ENCODE assay signal across 9 cellular contexts in the genomic region with DNA sequence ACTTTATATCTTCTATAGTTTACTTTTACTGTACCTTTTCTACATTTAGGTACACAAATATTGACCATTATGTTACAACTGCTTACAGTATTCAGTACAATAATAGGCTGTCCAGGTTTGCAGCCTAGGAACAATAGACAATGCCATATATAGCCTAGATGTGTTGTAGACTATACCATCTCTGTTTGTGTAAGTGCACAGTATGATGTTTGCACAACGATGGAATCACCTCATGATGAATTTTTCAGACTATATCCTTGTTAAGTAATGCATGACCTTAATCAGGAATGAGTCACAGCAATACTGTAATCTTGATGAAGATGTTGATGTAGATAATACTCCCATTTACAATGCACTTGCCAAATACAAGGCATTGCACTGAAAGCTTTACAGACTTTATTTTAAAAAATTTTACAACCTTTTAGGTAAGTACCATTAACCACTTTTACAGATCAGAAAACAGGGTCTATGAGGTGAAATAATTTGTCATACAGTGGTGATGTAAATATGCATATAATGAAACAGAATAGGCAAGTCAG. TPM values are rescaled to one million over a fixed set of nuclear protein-coding genes. Genes with fewer than 3 reads are reported as not detected.
DNase-seq lines count a peak whose midpoint lies in the region; ATAC-seq and TF ChIP-seq lines count a peak whose summit lies in the region.
"Not testable (repeated sequence)": the region's sequence is repeated elsewhere in the genome, so short reads cannot be mapped to it uniquely, and the experiment has no call there.
"Had no signal": no experiment of that assay in that cellular context is flagged by ENCODE, and none has a peak within 500 bp of the region (broad histone marks: within the 10 kb centered on the region; RNA-seq: fewer than 3 reads in every experiment).

No MANE protein-coding gene starts in this region.

- not testable (repeated sequence) for H3K4me1 ChIP-seq in IMR-90 (ENCODE audit: control insufficient read depth, insufficient read depth, low read length)

- H3K4me1 Mint-ChIP-seq in activated T-helper 17 cell treated with anti-CD3 and anti-CD28 coated beads, Interleukin-2, amount 50 U/mL, for 72 hours: not testable (repeated sequence)

- not testable (repeated sequence) for BruUV-seq in IMR-90 (replicated peaks; lab: Mats Ljungman, UMichigan)

- H3K9ac ChIP-seq in IMR-90 (ENCODE audit: low read depth, low read length): not testable (repeated sequence)

- not testable (repeated sequence) for H2BK5ac ChIP-seq in IMR-90 (ENCODE audit: low read depth, low read length, poor library complexity, severe bottlenecking)

- not testable (repeated sequence) for H3K27me3 ChIP-seq in IMR-90 (ENCODE audit: control insufficient read depth, insufficient read depth, low read length)

- not testable (repeated sequence) for H3K56ac ChIP-seq in IMR-90 (ENCODE audit: extremely low read depth, insufficient read depth, low read length)

- in situ Hi-C loops in IMR-90 (cut with MboI; ENCODE audit: low sequenced_read_pairs): not testable (repeated sequence)

- not testable (repeated sequence) for H4K8ac ChIP-seq in IMR-90 (ENCODE audit: low read depth in 2 of 2, low read length in 2 of 2)

- H2BK20ac ChIP-seq in IMR-90 (ENCODE audit: low read depth, low read length): not testable (repeated sequence)

- H3K4me2 ChIP-seq in IMR-90 (ENCODE audit: low read depth, low read length): not testable (repeated sequence)

- not testable (repeated sequence) for H3K36me3 ChIP-seq in IMR-90 (ENCODE audit: control insufficient read depth, insufficient read depth, low read length)

- ATAC-seq in IMR-90 (ENCODE audit: low read depth): peak; percentile 24; the same call in 1 of the 2 replicates
- peak; percentile 39 for ATAC-seq in activated T-helper 17 cell treated with anti-CD3 and anti-CD28 coated beads, Interleukin-2, amount 50 U/mL, for 72 hours (replicated peaks)

- intact Hi-C loops in IMR-90 (cut with micrococcal nuclease): not testable (repeated sequence)

- TF ChIP-seq CTCF in IMR-90 (conservative IDR thresholded peaks at IDR 0.05; ENCODE audit: low read depth, low read length); epithelial cell of esophagus (IDR thresholded peaks at IDR 0.05; ENCODE audit: insufficient read depth, low read depth, low read length, missing control alignments): not testable (repeated sequence)

- not testable (repeated sequence) for H2BK120ac ChIP-seq in IMR-90 (ENCODE audit: low read depth, low read length)

- H3K79me1 ChIP-seq in IMR-90 (ENCODE audit: low read depth in 1 of 2, low read length in 2 of 2): not testable (repeated sequence)

- H3K27ac ChIP-seq in IMR-90 (ENCODE audit: insufficient read depth, low read length): not testable (repeated sequence)

- dilution Hi-C loops in IMR-90 (cut with HindIII; ENCODE audit: low sequenced_read_pairs, unreplicated experiment): not testable (repeated sequence)

- not testable (repeated sequence) for H3K9me1 ChIP-seq in IMR-90 (ENCODE audit: insufficient read depth, low read length)

- TF ChIP-seq RAD21 in IMR-90 (IDR thresholded peaks at IDR 0.05; ENCODE audit: low read length): not testable (repeated sequence)

- not testable (repeated sequence) for H4K20me1 ChIP-seq in IMR-90 (ENCODE audit: insufficient read depth, low read length)

- POLR2A ChIA-PET in IMR-90 (lab: Charles Lee; ENCODE audit: unreplicated experiment): not testable (repeated sequence)

- CTCF ChIA-PET in IMR-90 (lab: Yijun Ruan, JAX): not testable (repeated sequence)

- TF ChIP-seq POLR2A in IMR-90 (IDR thresholded peaks at IDR 0.05; ENCODE audit: low read depth, low read length): not testable (repeated sequence)

- not testable (repeated sequence) for H3K14ac ChIP-seq in IMR-90 (replicated peaks; ENCODE audit: low read depth, low read length)

- H3K9me3 Mint-ChIP-seq in activated T-helper 17 cell treated with anti-CD3 and anti-CD28 coated beads, Interleukin-2, amount 50 U/mL, for 72 hours: not testable (repeated sequence)

- not testable (repeated sequence) for H3K4ac ChIP-seq in IMR-90 (ENCODE audit: low read depth, low read length)

- H2BK15ac ChIP-seq in IMR-90 (ENCODE audit: low read depth, low read length): not testable (repeated sequence)

- H3K4me3 Mint-ChIP-seq in activated T-helper 17 cell treated with anti-CD3 and anti-CD28 coated beads, Interleukin-2, amount 50 U/mL, for 72 hours: not testable (repeated sequence)

- not testable (repeated sequence) for H2AK5ac ChIP-seq in IMR-90 (ENCODE audit: low read depth, low read length)

- not testable (repeated sequence) for H3K36me3 Mint-ChIP-seq in activated T-helper 17 cell treated with anti-CD3 and anti-CD28 coated beads, Interleukin-2, amount 50 U/mL, for 72 hours (ENCODE audit: low read depth)

- H2AK9ac ChIP-seq in IMR-90 (replicated peaks; ENCODE audit: low read depth, low read length, poor library complexity): not testable (repeated sequence)

- not testable (repeated sequence) for H3K27ac Mint-ChIP-seq in activated T-helper 17 cell treated with anti-CD3 and anti-CD28 coated beads, Interleukin-2, amount 50 U/mL, for 72 hours

- peak; percentile 38 for DNase-seq in EH (ENCODE audit: low read depth)
- DNase-seq in IMR-90: peak; percentile 9
- peak; percentile 27 for DNase-seq in NCI-H69 (lab: John Stamatoyannopoulos, UW)
- DNase-seq in epithelial cell of esophagus (ENCODE audit: low read depth): peak; percentile 68
- DNase-seq in iris pigment epithelial cell (ENCODE audit: low read depth): peak; percentile 36
- peak; percentile 19 for DNase-seq in renal cortical epithelial cell (ENCODE audit: low read depth)

- H2AFZ ChIP-seq in IMR-90 (replicated peaks; ENCODE audit: low read length, poor library complexity): not testable (repeated sequence)

- not testable (repeated sequence) for H3K9me3 ChIP-seq in IMR-90 (ENCODE audit: control insufficient read depth, insufficient read depth, low read length)

- not testable (repeated sequence) for H3K23ac ChIP-seq in IMR-90 (ENCODE audit: low read depth, low read length)

- not testable (repeated sequence) for H3K4me3 ChIP-seq in IMR-90 (ENCODE audit: insufficient read depth, low read depth, low read length); epithelial cell of esophagus (ENCODE audit: low read length)

- H3K27me3 Mint-ChIP-seq in activated T-helper 17 cell treated with anti-CD3 and anti-CD28 coated beads, Interleukin-2, amount 50 U/mL, for 72 hours: not testable (repeated sequence)

- H3K18ac ChIP-seq in IMR-90 (ENCODE audit: low read depth, low read length): not testable (repeated sequence)

- H4K5ac ChIP-seq in IMR-90 (ENCODE audit: low read depth, low read length): not testable (repeated sequence)

- no CpG with 5 or more reads among the region's 1 CpG for WGBS in IMR-90 (ENCODE audit: extremely low coverage in 2 of 2, insufficient read length in 1 of 2), 2 experiments

- H4K91ac ChIP-seq in IMR-90 (ENCODE audit: insufficient read depth, low read depth, low read length): not testable (repeated sequence)

RNA-seq across cellular contexts. Expression of gene NUTM2A, which starts 23.6 kb away (rescaled TPM):
- total RNA-seq in IMR-90 (2012; rRNA removed) (under 0.01 and 0.18 TPM in 2 replicates), renal cortical epithelial cell (0.35 and 1.5 TPM in 2 replicates)
- polyA plus RNA-seq in IMR-90 (2012; rRNA removed): 0.10 and 0.36 TPM in 2 replicates
- polyA plus RNA-seq in IMR-90 (2012; cell fraction: cytosol; rRNA removed): 0.17 and 0.40 TPM in 2 replicates
- polyA plus RNA-seq in IMR-90 (2012; cell fraction: nucleus; rRNA removed; ENCODE audit: low replicate concordance): 0.34 and 0.77 TPM in 2 replicates
- total RNA-seq in activated T-helper 17 cell treated with anti-CD3 and anti-CD28 coated beads, Interleukin-2, amount 50 U/mL, for 72 hours: under 1 TPM; 0.34 to 0.50 TPM
- total RNA-seq: H7 had no signal
- polyA plus RNA-seq: CD8-positive, alpha-beta memory T cell had no signal

Comparison
In these comparisons a context has a peak if more than half of its experiments do, and no peak if none do; other contexts are left out.
1. DNase-seq: peak in every context shown above with its lines; median percentile 68 in epithelial cell of esophagus; 38 in EH; 36 in iris pigment epithelial cell; 27 in NCI-H69; 19 in renal cortical epithelial cell; 9 in IMR-90.